In genomic region chr1:53476579-53476978, GRCh38 we compare ENCODE assay signal across 19 cellular contexts. TPM values are rescaled to one million over a fixed set of nuclear protein-coding genes. Genes with fewer than 3 reads are reported as not detected.
DNase-seq lines count a peak whose midpoint lies in the region; TF ChIP-seq lines count a peak whose summit lies in the region.
"Had no signal": no experiment of that assay in that cellular context is flagged by ENCODE, and none has a peak within 500 bp of the region (broad histone marks: within the 10 kb centered on the region; RNA-seq: fewer than 3 reads in every experiment).

No MANE protein-coding gene starts in this region.

- H3K36me3 Mint-ChIP-seq in H9 (ENCODE audit: insufficient read depth in 1 of 3, low read depth in 3 of 3), result no peaks in the 10 kb centered on the region
- H3K36me3 Mint-ChIP-seq: CD4-positive, alpha-beta memory T cell had no signal

- no peak overlapping the region for H3K27ac Mint-ChIP-seq in H9
- H3K27ac Mint-ChIP-seq: GM23338, HFFc6 had no signal

- WGBS in H9 (ENCODE audit: extremely low coverage, insufficient read length, low lambda C conversion rate), result no CpG with 5 or more reads among the region's 8 CpGs

- H4K5ac ChIP-seq in H9 (ENCODE audit: insufficient read length, low read depth, low read length), result no peak overlapping the region

- no peak overlapping the region for H3K23ac ChIP-seq in H9 (ENCODE audit: insufficient read length, low read depth, low read length)

- no peaks in the 10 kb centered on the region for H3K23me2 ChIP-seq in H9 (ENCODE audit: insufficient read length, low read depth, low read length, poor library complexity, severe bottlenecking)

- no peak overlapping the region for H3T11ph ChIP-seq in H9 (ENCODE audit: low read length)

- no peaks in the 10 kb centered on the region for H4K20me1 ChIP-seq in H9 (ENCODE audit: control insufficient read depth, insufficient read depth, insufficient read length)

- no peak overlapping the region for H4K91ac ChIP-seq in H9 (ENCODE audit: insufficient read length, low read depth, low read length)

- CTCF ChIA-PET in HEK293T (lab: Yijun Ruan, JAX), result interaction anchor here (1.2 kb wide), 1 partner anchor 9 kb away, joined by 7 read pairs; no protein-coding TSS in a partner anchor

- no peak overlapping the region for H3K18ac ChIP-seq in H9 (ENCODE audit: insufficient read length, low read depth, low read length)

- TF ChIP-seq CTCF in H9 (conservative IDR thresholded peaks at IDR 0.05), result no peak

- H2AK5ac ChIP-seq in H9 (ENCODE audit: insufficient read length, low read length), result no peak overlapping the region

- no peak overlapping the region for H2BK20ac ChIP-seq in H9 (ENCODE audit: low read depth, low read length, poor library complexity, severe bottlenecking)

- no peak overlapping the region for H4K8ac ChIP-seq in H9 (replicated peaks; ENCODE audit: insufficient read length, low read depth, low read length)

- no peak overlapping the region for H3K14ac ChIP-seq in H9 (ENCODE audit: insufficient read depth, low read length)

- no peak overlapping the region for H2BK12ac ChIP-seq in H9 (ENCODE audit: insufficient read length, low read depth, low read length)

- no peak overlapping the region for H2BK5ac ChIP-seq in H9 (ENCODE audit: insufficient read length, low read length)

- no peaks in the 10 kb centered on the region for H3K79me1 ChIP-seq in H9 (ENCODE audit: insufficient read depth, low read depth, low read length, poor library complexity, severe bottlenecking)

- no peaks in the 10 kb centered on the region for H3K79me2 ChIP-seq in H9 (ENCODE audit: insufficient read depth, low read length)

- no peaks in the 10 kb centered on the region for H3K4me1 ChIP-seq in H9 (ENCODE audit: insufficient read depth, low read length)

- peak; percentile 55 for DNase-seq in activated effector memory CD4-positive, alpha-beta T cell treated with anti-CD3 and anti-CD28 coated beads, Interleukin-2, amount 50 U/mL, for 16 hours
- no peak for DNase-seq in activated effector memory CD4-positive, alpha-beta T cell treated with Interleukin-2 at 50 U/mL for 16 hours
- peak; percentile 21 for DNase-seq in H9
- peak; percentile 72 for DNase-seq in mesenteric fat pad (ENCODE audit: low spot score)
- DNase-seq in HEK293T (ENCODE audit: extremely low spot score), result no peak
- DNase-seq in NCI-H748 treated with DMSO at 0.1 percent for 48 hours (lab: John Stamatoyannopoulos, UW), result no peak
- DNase-seq: C1 segment of cervical spinal cord; Calu3; CD4-positive, alpha-beta memory T cell; COR-L47; DMS53; DMS79 treated with DMSO at 0.1 percent for 48 hours; GF-D8; HFFc6 had no signal

- H2AFZ ChIP-seq in H9 (ENCODE audit: low read length), result no peak overlapping the region
- H2AFZ ChIP-seq: GM23338 had no signal

- POLR2A ChIA-PET in HEK293T (lab: Yijun Ruan, JAX), result no interaction called here

- no peaks in the 10 kb centered on the region for H3K9me3 ChIP-seq in H9 (ENCODE audit: control insufficient read depth, low read depth, low read length)

- no peak overlapping the region for H3K4ac ChIP-seq in H9 (ENCODE audit: low read depth, low read length)

- peaks cover 4% of the 10 kb centered on the region for H3K27me3 ChIP-seq in H9 (ENCODE audit: insufficient read depth, low read length)

- peaks cover 26% of the 10 kb centered on the region for H3K27me3 Mint-ChIP-seq in H9 (ENCODE audit: low read depth)

- no peak overlapping the region for H3K56ac ChIP-seq in H9 (ENCODE audit: insufficient read length, low read depth, low read length)

- no peak overlapping the region for H3K27ac ChIP-seq in H9 (ENCODE audit: insufficient read length, low read depth, low read length)

- no peak overlapping the region for H3K9ac ChIP-seq in H9 (ENCODE audit: extremely low read depth, insufficient read length, low read length)

- no peaks in the 10 kb centered on the region for H3K9me3 Mint-ChIP-seq in H9
- H3K9me3 Mint-ChIP-seq: HFFc6 had no signal

- peaks cover 5 to 6% of the 10 kb centered on the region in 2 experiments; a peak in 3 of 4 replicates for H3K4me1 Mint-ChIP-seq in H9
- H3K4me1 Mint-ChIP-seq: CD4-positive, alpha-beta memory T cell had no signal

- no peak overlapping the region for H3K4me2 ChIP-seq in H9 (ENCODE audit: insufficient read depth, insufficient read length, low read length)
- H3K4me2 ChIP-seq: GM23338 had no signal

- no peak overlapping the region for H3K4me3 Mint-ChIP-seq in H9
- H3K4me3 Mint-ChIP-seq: CD4-positive, alpha-beta memory T cell; GM23338; HFFc6 had no signal

- H2BK120ac ChIP-seq in H9 (ENCODE audit: low read depth, low read length, poor library complexity, severe bottlenecking), result no peak overlapping the region

- no peak overlapping the region for H2BK15ac ChIP-seq in H9 (ENCODE audit: low read depth, low read length)

TF ChIP-seq in HEK293T, 16 proteins besides CTCF, POLR2A, EP300 and RAD21:
- TF ChIP-seq SUZ12 (IDR thresholded peaks at IDR 0.05) (no peak), FOXK2 (IDR thresholded peaks at IDR 0.05) (no peak), LEF1 (IDR thresholded peaks at IDR 0.05; ENCODE audit: borderline replicate concordance) (no peak), FOXA1 (IDR thresholded peaks at IDR 0.05) (no peak), ARNT (IDR thresholded peaks at IDR 0.05) (no peak), FOXM1 (IDR thresholded peaks at IDR 0.05; ENCODE audit: borderline replicate concordance) (no peak), BHLHE40 (IDR thresholded peaks at IDR 0.05; ENCODE audit: borderline replicate concordance) (no peak), TARDBP (IDR thresholded peaks at IDR 0.05) (no peak), ZNF384 (IDR thresholded peaks at IDR 0.05) (no peak)
- TF ChIP-seq, protein P1, sequence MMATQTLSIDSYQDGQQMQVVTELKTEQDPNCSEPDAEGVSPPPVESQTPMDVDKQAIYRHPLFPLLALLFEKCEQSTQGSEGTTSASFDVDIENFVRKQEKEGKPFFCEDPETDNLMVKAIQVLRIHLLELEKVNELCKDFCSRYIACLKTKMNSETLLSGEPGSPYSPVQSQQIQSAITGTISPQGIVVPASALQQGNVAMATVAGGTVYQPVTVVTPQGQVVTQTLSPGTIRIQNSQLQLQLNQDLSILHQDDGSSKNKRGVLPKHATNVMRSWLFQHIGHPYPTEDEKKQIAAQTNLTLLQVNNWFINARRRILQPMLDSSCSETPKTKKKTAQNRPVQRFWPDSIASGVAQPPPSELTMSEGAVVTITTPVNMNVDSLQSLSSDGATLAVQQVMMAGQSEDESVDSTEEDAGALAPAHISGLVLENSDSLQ (IDR thresholded peaks at IDR 0.05), result no peak
TF ChIP-seq in HEK293T: peak in this region for 0.

RNA-seq across cellular contexts. Expression of gene DMRTB1, which starts 17.4 kb away (rescaled TPM):
- total RNA-seq in H9 (2021) (not detected in 2 replicates), mesenteric fat pad (not detected)
- total RNA-seq: A172; A673; Calu3; CD4-positive, alpha-beta memory T cell; Daoy; G401; HFFc6 had no signal

Comparison
In these comparisons a context has a peak if more than half of its experiments do, and no peak if none do; other contexts are left out.
1. DNase-seq: peak in activated effector memory CD4-positive, alpha-beta T cell treated with anti-CD3 and anti-CD28 coated beads, Interleukin-2, amount 50 U/mL, for 16 hours (single experiment), H9 (single experiment) and mesenteric fat pad (single experiment); none in activated effector memory CD4-positive, alpha-beta T cell treated with Interleukin-2 at 50 U/mL for 16 hours (single experiment), HEK293T (single experiment) and NCI-H748 treated with DMSO at 0.1 percent for 48 hours (single experiment).